ENCODE assay signal across 8 cellular contexts in genomic region chr22:36481393-36482168, GRCh38. TPM values are rescaled to one million over a fixed set of nuclear protein-coding genes. Genes with fewer than 3 reads are reported as not detected.
DNase-seq lines count a peak whose midpoint lies in the region; ATAC-seq, FAIRE-seq and TF ChIP-seq lines count a peak whose summit lies in the region.

Gene TXN2, minus strand, starts transcription at chr22:36481640. Its CDS starts 803 bp downstream, at chr22:36480837.

- peaks cover 4% of the 10 kb centered on the region for H3K36me3 ChIP-seq in mucosa of descending colon (ENCODE audit: low read depth)

- FAIRE-seq in D721Med (lab: Jason Lieb, UNC): no peak

- no peaks in the 10 kb centered on the region for H3K36me3 Mint-ChIP-seq in IgD-negative memory B cell

- peak within 1 kb of the TSS; percentile 56 for H3K4me3 ChIP-seq in mucosa of descending colon

- DNase-seq in D721Med (ENCODE audit: insufficient read length, low spot score): peak; percentile 49
- DNase-seq in OCI-M2 (lab: John Stamatoyannopoulos, UW; ENCODE audit: unreplicated experiment): peak; percentile 43
- peak; percentile 98 for DNase-seq in activated T-cell treated with anti-CD3 and anti-CD28 coated beads for 4 hours
- DNase-seq in epidermal melanocyte (ENCODE audit: insufficient read length, low spot score): peak; percentile 89
- DNase-seq in mucosa of descending colon: peak; percentile 96 to 98 (median 98)
- peak; percentile 89 for DNase-seq in stimulated activated CD8-positive, alpha-beta memory T cell treated with anti-CD3 and anti-CD28 coated beads, Interleukin-4, amount 100 ng/mL, for 24 hours (ENCODE audit: low read depth)

- H3K27me3 Mint-ChIP-seq in IgD-negative memory B cell: no peaks in the 10 kb centered on the region

- ATAC-seq in GM21528 (IDR thresholded peaks at IDR 0.05; ENCODE audit: low FRiP score, unreplicated experiment): peak; percentile 81
- ATAC-seq in mucosa of descending colon: peak; percentile 94

- peak within 1 kb of the TSS; percentile 97 to 99 (median 99) for H3K27ac Mint-ChIP-seq in IgD-negative memory B cell

- TF ChIP-seq CTCF in D721Med (IDR thresholded peaks at IDR 0.05; ENCODE audit: insufficient read depth, missing control alignments) (no peak), mucosa of descending colon (IDR thresholded peaks at IDR 0.05) (no peak)

- peaks cover 12 to 16% (median 14%) of the 10 kb centered on the region in 3 donors for H3K4me1 Mint-ChIP-seq in IgD-negative memory B cell

- peaks cover 9% of the 10 kb centered on the region for H3K4me1 ChIP-seq in mucosa of descending colon (ENCODE audit: low read depth)

- H3K9me3 ChIP-seq in mucosa of descending colon: no peaks in the 10 kb centered on the region

- intact Hi-C loops in mucosa of descending colon (cut with DNase I, micrococcal nuclease): loop anchor here in 1 of 2 donors (10.0 kb wide), 1 partner anchor 287 kb away; no protein-coding TSS in a partner anchor

- H3K9me3 Mint-ChIP-seq in IgD-negative memory B cell: no peaks in the 10 kb centered on the region

- H3K4me3 Mint-ChIP-seq in IgD-negative memory B cell: peak within 1 kb of the TSS; percentile 90 to 98 (median 96)

RNA-seq across cellular contexts. Expression of gene TXN2, which starts in this region (rescaled TPM):
- polyA plus RNA-seq in IgD-negative memory B cell: 116 TPM
- total RNA-seq in mucosa of descending colon: 100 to 1,000 TPM in 1 of 3 donors, 10 to 100 TPM in 2; 73.2 to 101 (median 95.8) TPM

Comparison
In these comparisons a context has a peak if more than half of its experiments do, and no peak if none do; other contexts are left out.
1. Peak in every context shown above with its lines: DNase-seq, ATAC-seq and H3K4me3 ChIP-seq.
2. DNase-seq: peak in every context shown above with its lines; median percentile 98 in activated T-cell treated with anti-CD3 and anti-CD28 coated beads for 4 hours; 98 in mucosa of descending colon; 89 in epidermal melanocyte; 89 in stimulated activated CD8-positive, alpha-beta memory T cell treated with anti-CD3 and anti-CD28 coated beads, Interleukin-4, amount 100 ng/mL, for 24 hours; 49 in D721Med; 43 in OCI-M2.